ENCODE assay signal across 1 cellular context in genomic region chr19:55650602-55651230, GRCh38.
TF ChIP-seq lines count a peak whose summit lies in the region.

No MANE protein-coding gene starts in this region.

TF ChIP-seq in GM23338, 12 proteins besides CTCF, POLR2A, EP300 and RAD21 (continued from another document):
- no peak for TF ChIP-seq ZNF462 (CRISPR knock-in tag; IDR thresholded peaks at IDR 0.05)
- TF ChIP-seq NANOG (IDR thresholded peaks at IDR 0.05; ENCODE audit: borderline replicate concordance) = no peak
- no peak for TF ChIP-seq POLR2AphosphoS5 (IDR thresholded peaks at IDR 0.05; ENCODE audit: low read depth)
- TF ChIP-seq EZH2 (IDR thresholded peaks at IDR 0.05; ENCODE audit: low read depth, unreplicated experiment) = no peak
- TF ChIP-seq ZNF331 (CRISPR knock-in tag; IDR thresholded peaks at IDR 0.05; ENCODE audit: low read depth) = no peak
- TF ChIP-seq STAT1 (IDR thresholded peaks at IDR 0.05; ENCODE audit: unreplicated experiment) = no peak
- TF ChIP-seq CREB1 (CRISPR knock-in tag; IDR thresholded peaks at IDR 0.05; ENCODE audit: low read depth) = no peak
- no peak for TF ChIP-seq REST (IDR thresholded peaks at IDR 0.05; ENCODE audit: unreplicated experiment)
